In genomic region chr17:14760212-14760611, GRCh38 we compare ENCODE assay signal across 19 cellular contexts.
DNase-seq lines count a peak whose midpoint lies in the region; ATAC-seq and TF ChIP-seq lines count a peak whose summit lies in the region.
"Had no signal": no experiment of that assay in that cellular context is flagged by ENCODE, and none has a peak within 500 bp of the region (broad histone marks: within the 10 kb centered on the region; RNA-seq: fewer than 3 reads in every experiment).

No MANE protein-coding gene starts in this region.

- no peak overlapping the region for H3K4me3 ChIP-seq in WERI-Rb-1 (ENCODE audit: low read depth, low read length)
- H3K4me3 ChIP-seq: left lung, pancreas, skin epidermis, tibial artery had no signal

- TF ChIP-seq CTCF in WERI-Rb-1 (IDR thresholded peaks at IDR 0.05; ENCODE audit: low read depth, low read length): no peak

- H3K9me3 Mint-ChIP-seq in stimulated activated effector memory CD8-positive, alpha-beta T cell treated with anti-CD3 and anti-CD28 coated beads, Interleukin-12 subunit alpha, Interleukin-12 subunit beta, amount 100 ng/mL, for 72 hours: no peaks in the 10 kb centered on the region

- no peaks in the 10 kb centered on the region for H3K9me3 ChIP-seq in WERI-Rb-1 (ENCODE audit: severe bottlenecking)
- H3K9me3 ChIP-seq: left lung, pancreas, tibial artery had no signal

- ATAC-seq in GM19452 (IDR thresholded peaks at IDR 0.05; ENCODE audit: unreplicated experiment) (peak; percentile 42), HG02870 (IDR thresholded peaks at IDR 0.05; ENCODE audit: unreplicated experiment) (peak; percentile 59)
- ATAC-seq in stimulated activated effector memory CD8-positive, alpha-beta T cell treated with anti-CD3 and anti-CD28 coated beads, Interleukin-12 subunit alpha, Interleukin-12 subunit beta, amount 100 ng/mL, for 72 hours: peak; percentile 46
- ATAC-seq: activated CD4-positive, CD25-positive, alpha-beta regulatory T cell treated with anti-CD3 and anti-CD28 coated beads, Interleukin-2, amount 50 U/mL, for 24 hours; left lung had no signal

- peak; percentile 41 for DNase-seq in WERI-Rb-1
- no peak for DNase-seq in stimulated activated effector memory CD8-positive, alpha-beta T cell treated with anti-CD3 and anti-CD28 coated beads, Interleukin-12 subunit alpha, Interleukin-12 subunit beta, amount 100 ng/mL, for 72 hours (ENCODE audit: low spot score in 2 of 2)
- DNase-seq in RPMI8226: no peak
- no peak for DNase-seq in cortex of kidney (lab: John Stamatoyannopoulos, UW)
- DNase-seq in DMS 273 treated with DMSO at 0.1 percent for 48 hours (lab: John Stamatoyannopoulos, UW): no peak
- DNase-seq: activated gamma-delta T cell treated with Interleukin-2 at 50 U/mL for 16 hours, aorta, foreskin fibroblast, GF-D8, left lung, NCI-H1694, pancreas, SHP77, tibial artery had no signal

- H3K36me3 ChIP-seq in WERI-Rb-1: no peaks in the 10 kb centered on the region
- H3K36me3 ChIP-seq: left lung, pancreas, tibial artery had no signal

- H3K4me3 Mint-ChIP-seq in stimulated activated effector memory CD8-positive, alpha-beta T cell treated with anti-CD3 and anti-CD28 coated beads, Interleukin-12 subunit alpha, Interleukin-12 subunit beta, amount 100 ng/mL, for 72 hours: no peak overlapping the region
- H3K4me3 Mint-ChIP-seq: B cell had no signal

- no peaks in the 10 kb centered on the region for H3K27me3 ChIP-seq in WERI-Rb-1 (ENCODE audit: insufficient read depth, low read depth, severe bottlenecking)
- H3K27me3 ChIP-seq: left lung, pancreas, tibial artery had no signal

- H3K4me1 Mint-ChIP-seq in stimulated activated effector memory CD8-positive, alpha-beta T cell treated with anti-CD3 and anti-CD28 coated beads, Interleukin-12 subunit alpha, Interleukin-12 subunit beta, amount 100 ng/mL, for 72 hours: peaks cover 5% of the 10 kb centered on the region

- H3K36me3 Mint-ChIP-seq in stimulated activated effector memory CD8-positive, alpha-beta T cell treated with anti-CD3 and anti-CD28 coated beads, Interleukin-12 subunit alpha, Interleukin-12 subunit beta, amount 100 ng/mL, for 72 hours: no peaks in the 10 kb centered on the region

- no peak overlapping the region for H3K27ac Mint-ChIP-seq in stimulated activated effector memory CD8-positive, alpha-beta T cell treated with anti-CD3 and anti-CD28 coated beads, Interleukin-12 subunit alpha, Interleukin-12 subunit beta, amount 100 ng/mL, for 72 hours
- H3K27ac Mint-ChIP-seq: B cell had no signal

- no peak overlapping the region for H3K27ac ChIP-seq in WERI-Rb-1
- H3K27ac ChIP-seq: left lung, pancreas, skin epidermis, tibial artery had no signal
